ENCODE assay signal across 9 cellular contexts in genomic region chr9:127123239-127123935, GRCh38. TPM values are rescaled to one million over a fixed set of nuclear protein-coding genes. Genes with fewer than 3 reads are reported as not detected.
DNase-seq lines count a peak whose midpoint lies in the region; ATAC-seq and TF ChIP-seq lines count a peak whose summit lies in the region.
"Had no signal": no experiment of that assay in that cellular context is flagged by ENCODE, and none has a peak within 500 bp of the region (broad histone marks: within the 10 kb centered on the region; RNA-seq: fewer than 3 reads in every experiment).

No MANE protein-coding gene starts in this region.

- H3K36me3 Mint-ChIP-seq in neural crest cell (ENCODE audit: low read depth): no peaks in the 10 kb centered on the region

- TF ChIP-seq POLR2A in esophagus squamous epithelium (IDR thresholded peaks at IDR 0.05): no peak

- WGBS in esophagus squamous epithelium, 2 donors: 23 to 39% methylated on average over 8 of the region's 9 CpGs

- H3K4me2 ChIP-seq in MM.1S (ENCODE audit: low read depth, low read length): no peak overlapping the region

- peak overlapping the region; percentile 79 to 96 (median 92) for H3K27ac ChIP-seq in esophagus squamous epithelium
- no peak overlapping the region for H3K27ac ChIP-seq in MM.1S (ENCODE audit: low read length)

- H3K4me3 Mint-ChIP-seq in neural crest cell: peak overlapping the region; percentile 79

- DNase-seq in BJ (ENCODE audit: low read depth): no peak
- DNase-seq in NCI-H524 (lab: John Stamatoyannopoulos, UW): peak; percentile 98 to 99
- DNase-seq in esophagus squamous epithelium (lab: John Stamatoyannopoulos, UW): no peak
- no peak for DNase-seq in neural crest cell (ENCODE audit: low read depth, low spot score)
- no peak for DNase-seq in MM.1S
- DNase-seq: activated CD4-positive, alpha-beta T cell treated with anti-CD3 and anti-CD28 coated beads, Interleukin-2, amount 50 U/mL, for 1 hour had no signal

- no peaks in the 10 kb centered on the region for H3K9me2 ChIP-seq in MM.1S (replicated peaks; ENCODE audit: insufficient read depth, low read length)

- H3K36me3 ChIP-seq in BJ (ENCODE audit: control insufficient read depth, insufficient read depth, low read length) (no peaks in the 10 kb centered on the region), esophagus squamous epithelium (peaks cover 0 to 5% (median 0%) of the 10 kb centered on the region in 3 donors), MM.1S (replicated peaks; ENCODE audit: insufficient read depth, low read length) (no peaks in the 10 kb centered on the region)

- 0 out of 2 replicates have a peak, but pooled peaks cover 4% of the 10 kb centered on the region for H3K79me2 ChIP-seq in MM.1S (ENCODE audit: low read length)

- POLR2A ChIA-PET in BJ (lab: Charles Lee): interaction anchor here (0.6 to 1.3 kb wide), 2 partner anchors 62 to 235 kb away, joined by 4 read pairs; no protein-coding TSS in a partner anchor

- H3K4me1 ChIP-seq in esophagus squamous epithelium: peaks cover 22 to 73% (median 37%) of the 10 kb centered on the region in 3 donors
- no peaks in the 10 kb centered on the region for H3K4me1 ChIP-seq in MM.1S (ENCODE audit: low read length)

- H2AFZ ChIP-seq in MM.1S (ENCODE audit: low read length): no peak overlapping the region

- no peaks in the 10 kb centered on the region for H3K9me3 Mint-ChIP-seq in neural crest cell

- no peak for TF ChIP-seq CTCF in BJ (IDR thresholded peaks at IDR 0.05; ENCODE audit: insufficient read depth, low read depth, low read length)
- no peak for TF ChIP-seq CTCF in esophagus squamous epithelium (IDR thresholded peaks at IDR 0.05)
- TF ChIP-seq CTCF in neural crest cell (conservative IDR thresholded peaks at IDR 0.05): no peak
- TF ChIP-seq CTCF in MM.1S (IDR thresholded peaks at IDR 0.05; ENCODE audit: low read length): no peak

- intact Hi-C loops in esophagus squamous epithelium (cut with DNase I): loop anchor here (5.0 kb wide), 1 partner anchor 74 kb away; no protein-coding TSS in a partner anchor

- CTCF ChIA-PET in BJ (lab: Yijun Ruan, JAX): interaction anchor here (0.6 to 3.4 kb wide), 8 partner anchors 8 to 322 kb away, joined by 3 to 14 read pairs (median 4); no protein-coding TSS in a partner anchor

- no peak overlapping the region for H3K9ac ChIP-seq in MM.1S (ENCODE audit: low read length)

- H3F3A ChIP-seq in MM.1S (ENCODE audit: insufficient read depth, low read length): no peaks in the 10 kb centered on the region

- peaks cover 41% of the 10 kb centered on the region for H3K4me1 Mint-ChIP-seq in neural crest cell

- H3K27me3 Mint-ChIP-seq in neural crest cell (ENCODE audit: low read depth): peaks cover 3% of the 10 kb centered on the region

- H3K9me3 ChIP-seq in esophagus squamous epithelium (no peaks in the 10 kb centered on the region), MM.1S (replicated peaks; ENCODE audit: insufficient read depth, low read length) (no peaks in the 10 kb centered on the region)

- H3K27me3 ChIP-seq in BJ (ENCODE audit: control insufficient read depth, insufficient read depth, low read length) (no peaks in the 10 kb centered on the region), esophagus squamous epithelium (peaks cover 0 to 5% (median 0%) of the 10 kb centered on the region in 4 donors), MM.1S (replicated peaks; ENCODE audit: insufficient read depth, low read length) (no peaks in the 10 kb centered on the region)

- no peak overlapping the region for H3K27ac Mint-ChIP-seq in neural crest cell (ENCODE audit: unreplicated experiment)

- ATAC-seq in HG02973 (IDR thresholded peaks at IDR 0.05; ENCODE audit: unreplicated experiment) (no peak), GM19324 (IDR thresholded peaks at IDR 0.05; ENCODE audit: low FRiP score, unreplicated experiment) (no peak), HG03439 (IDR thresholded peaks at IDR 0.05; ENCODE audit: unreplicated experiment) (no peak)

- H3K4me3 ChIP-seq in BJ (ENCODE audit: low read depth, low read length): peak overlapping the region; percentile 56
- peak overlapping the region in 3 of 4 donors; percentile 58 to 69 (median 61) for H3K4me3 ChIP-seq in esophagus squamous epithelium
- H3K4me3 ChIP-seq in MM.1S (ENCODE audit: low read length): no peak overlapping the region

- no peaks in the 10 kb centered on the region for H4K20me1 ChIP-seq in MM.1S (ENCODE audit: insufficient read depth, low read length)

RNA-seq across cellular contexts. Expression of gene ANGPTL2, which starts 1.0 kb away (rescaled TPM):
- 39.7 and 47.0 TPM in 2 replicates for polyA plus RNA-seq in BJ (2011; rRNA removed)
- 16.4 and 17.0 TPM in 2 replicates for polyA minus RNA-seq in BJ (2011; rRNA and poly(A)+ RNA removed)
- total RNA-seq in esophagus squamous epithelium (10 to 100 TPM in 1 of 4 donors, 1 to 10 TPM in 3; 2.4 to 24.6 (median 7.6) TPM), neural crest cell (17.9 and 19.2 TPM in 2 replicates)

Comparison
In these comparisons a context has a peak if more than half of its experiments do, and no peak if none do; other contexts are left out.
1. DNase-seq: peak in NCI-H524 (2 of 2); none in BJ (single experiment), esophagus squamous epithelium (single experiment), neural crest cell (single experiment) and MM.1S (single experiment).